In genomic region chr2:107007927-107008326, GRCh38 we compare ENCODE assay signal across 7 cellular contexts.
"Had no signal": no experiment of that assay in that cellular context is flagged by ENCODE, and none has a peak within 500 bp of the region (broad histone marks: within the 10 kb centered on the region; RNA-seq: fewer than 3 reads in every experiment).

No MANE protein-coding gene starts in this region.

- DNase-seq: IMR-90, KBM-7, KG1 had no signal

- FAIRE-seq: HepG2, HTR-8/SVneo, K562 had no signal

- H3K27ac ChIP-seq: HL-60 had no signal

- ATAC-seq: HepG2, K562 had no signal

- H3K4me3 ChIP-seq: K562 had no signal
